1 cellular context compared by ENCODE assay signal in genomic region chr1:13687361-13687760, GRCh38.
TF ChIP-seq lines count a peak whose summit lies in the region.

No MANE protein-coding gene starts in this region.

TF ChIP-seq in neural cell, 6 proteins besides CTCF, POLR2A, EP300 and RAD21 (continued from another document):
- TF ChIP-seq, protein P1, sequence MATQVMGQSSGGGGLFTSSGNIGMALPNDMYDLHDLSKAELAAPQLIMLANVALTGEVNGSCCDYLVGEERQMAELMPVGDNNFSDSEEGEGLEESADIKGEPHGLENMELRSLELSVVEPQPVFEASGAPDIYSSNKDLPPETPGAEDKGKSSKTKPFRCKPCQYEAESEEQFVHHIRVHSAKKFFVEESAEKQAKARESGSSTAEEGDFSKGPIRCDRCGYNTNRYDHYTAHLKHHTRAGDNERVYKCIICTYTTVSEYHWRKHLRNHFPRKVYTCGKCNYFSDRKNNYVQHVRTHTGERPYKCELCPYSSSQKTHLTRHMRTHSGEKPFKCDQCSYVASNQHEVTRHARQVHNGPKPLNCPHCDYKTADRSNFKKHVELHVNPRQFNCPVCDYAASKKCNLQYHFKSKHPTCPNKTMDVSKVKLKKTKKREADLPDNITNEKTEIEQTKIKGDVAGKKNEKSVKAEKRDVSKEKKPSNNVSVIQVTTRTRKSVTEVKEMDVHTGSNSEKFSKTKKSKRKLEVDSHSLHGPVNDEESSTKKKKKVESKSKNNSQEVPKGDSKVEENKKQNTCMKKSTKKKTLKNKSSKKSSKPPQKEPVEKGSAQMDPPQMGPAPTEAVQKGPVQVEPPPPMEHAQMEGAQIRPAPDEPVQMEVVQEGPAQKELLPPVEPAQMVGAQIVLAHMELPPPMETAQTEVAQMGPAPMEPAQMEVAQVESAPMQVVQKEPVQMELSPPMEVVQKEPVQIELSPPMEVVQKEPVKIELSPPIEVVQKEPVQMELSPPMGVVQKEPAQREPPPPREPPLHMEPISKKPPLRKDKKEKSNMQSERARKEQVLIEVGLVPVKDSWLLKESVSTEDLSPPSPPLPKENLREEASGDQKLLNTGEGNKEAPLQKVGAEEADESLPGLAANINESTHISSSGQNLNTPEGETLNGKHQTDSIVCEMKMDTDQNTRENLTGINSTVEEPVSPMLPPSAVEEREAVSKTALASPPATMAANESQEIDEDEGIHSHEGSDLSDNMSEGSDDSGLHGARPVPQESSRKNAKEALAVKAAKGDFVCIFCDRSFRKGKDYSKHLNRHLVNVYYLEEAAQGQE (IDR thresholded peaks at IDR 0.05; ENCODE audit: borderline replicate concordance), result no peak
- TF ChIP-seq POLR2AphosphoS5 (IDR thresholded peaks at IDR 0.05), result no peak
TF ChIP-seq in neural cell: peak in this region for 0.
